ENCODE assay signal across 13 cellular contexts in genomic region chr17:19726615-19727376, GRCh38. TPM values are rescaled to one million over a fixed set of nuclear protein-coding genes. Genes with fewer than 3 reads are reported as not detected.
DNase-seq lines count a peak whose midpoint lies in the region; ATAC-seq and TF ChIP-seq lines count a peak whose summit lies in the region.
"Had no signal": no experiment of that assay in that cellular context is flagged by ENCODE, and none has a peak within 500 bp of the region (broad histone marks: within the 10 kb centered on the region; RNA-seq: fewer than 3 reads in every experiment).

No MANE protein-coding gene starts in this region.

- no peaks in the 10 kb centered on the region for H3K9me3 Mint-ChIP-seq in nephron
- H3K9me3 Mint-ChIP-seq in type B pancreatic cell = no peaks in the 10 kb centered on the region
- H3K9me3 Mint-ChIP-seq in activated naive CD8-positive, alpha-beta T cell treated with anti-CD3 and anti-CD28 coated beads, Interleukin-2, amount 50 U/mL, for 24 hours = no peaks in the 10 kb centered on the region
- H3K9me3 Mint-ChIP-seq: activated CD4-positive, alpha-beta memory T cell treated with anti-CD3 and anti-CD28 coated beads, Interleukin-2, amount 10 ng/mL, durations not matched to agents 7 days and 5 days; HFFc6; neural crest cell had no signal

- peak overlapping the region in 1 of 3 experiments; percentile 6 for H3K4me3 Mint-ChIP-seq in nephron
- no peak overlapping the region for H3K4me3 Mint-ChIP-seq in type B pancreatic cell
- H3K4me3 Mint-ChIP-seq in activated naive CD8-positive, alpha-beta T cell treated with anti-CD3 and anti-CD28 coated beads, Interleukin-2, amount 50 U/mL, for 24 hours = no peak overlapping the region
- H3K4me3 Mint-ChIP-seq: activated CD4-positive, alpha-beta memory T cell treated with anti-CD3 and anti-CD28 coated beads, Interleukin-2, amount 10 ng/mL, durations not matched to agents 7 days and 5 days; HFFc6; neural crest cell had no signal

- DNase-seq in NCI-H510A treated with DMSO at 0.1 percent for 48 hours (lab: John Stamatoyannopoulos, UW) (peak; percentile 42), NCI-H510A (lab: John Stamatoyannopoulos, UW) (no peak), fibroblast of pulmonary artery (ENCODE audit: low read depth) (peak; percentile 70), type B pancreatic cell (ENCODE audit: extremely low spot score, unreplicated experiment) (no peak), NAMALWA (ENCODE audit: low spot score) (no peak)
- DNase-seq in activated naive CD8-positive, alpha-beta T cell treated with anti-CD3 and anti-CD28 coated beads, Interleukin-2, amount 50 U/mL, for 24 hours = no peak
- DNase-seq: activated CD4-positive, alpha-beta memory T cell treated with anti-CD3 and anti-CD28 coated beads, Interleukin-2, amount 10 ng/mL, durations not matched to agents 7 days and 5 days; NCI-H1694 treated with DMSO at 0.1 percent for 48 hours had no signal

- no peak overlapping the region for H3K4me3 ChIP-seq in fibroblast of pulmonary artery (replicated peaks; ENCODE audit: low read depth, low read length)
- H3K4me3 ChIP-seq in urinary bladder (ENCODE audit: low read depth, low read length) = no peak overlapping the region
- H3K4me3 ChIP-seq: SK-N-MC had no signal

- H3K36me3 ChIP-seq in urinary bladder (ENCODE audit: insufficient read depth) = no peaks in the 10 kb centered on the region

- 77% methylated on average over 7 of the region's 7 CpGs for WGBS in urinary bladder

- no peaks in the 10 kb centered on the region for H3K4me1 ChIP-seq in urinary bladder (ENCODE audit: insufficient read depth)

- H3K4me1 Mint-ChIP-seq in nephron = peaks cover 41% of the 10 kb centered on the region
- no peaks in the 10 kb centered on the region for H3K4me1 Mint-ChIP-seq in type B pancreatic cell (ENCODE audit: unreplicated experiment)
- peaks cover 10% of the 10 kb centered on the region for H3K4me1 Mint-ChIP-seq in activated naive CD8-positive, alpha-beta T cell treated with anti-CD3 and anti-CD28 coated beads, Interleukin-2, amount 50 U/mL, for 24 hours
- H3K4me1 Mint-ChIP-seq: neural crest cell had no signal

- no peak for ATAC-seq in activated naive CD8-positive, alpha-beta T cell treated with anti-CD3 and anti-CD28 coated beads, Interleukin-2, amount 50 U/mL, for 24 hours

- H3K27me3 Mint-ChIP-seq in nephron (ENCODE audit: low read depth) (peaks cover 20% of the 10 kb centered on the region), type B pancreatic cell (no peaks in the 10 kb centered on the region)
- H3K27me3 Mint-ChIP-seq in activated naive CD8-positive, alpha-beta T cell treated with anti-CD3 and anti-CD28 coated beads, Interleukin-2, amount 50 U/mL, for 24 hours = no peaks in the 10 kb centered on the region

- H3K36me3 Mint-ChIP-seq in nephron (ENCODE audit: low read depth) (no peaks in the 10 kb centered on the region), type B pancreatic cell (no peaks in the 10 kb centered on the region)
- H3K36me3 Mint-ChIP-seq in activated naive CD8-positive, alpha-beta T cell treated with anti-CD3 and anti-CD28 coated beads, Interleukin-2, amount 50 U/mL, for 24 hours (ENCODE audit: low read depth) = no peaks in the 10 kb centered on the region

- H3K27ac Mint-ChIP-seq in nephron = peak overlapping the region; percentile 43 to 76 (median 57)
- H3K27ac Mint-ChIP-seq in type B pancreatic cell = no peak overlapping the region
- no peak overlapping the region for H3K27ac Mint-ChIP-seq in activated naive CD8-positive, alpha-beta T cell treated with anti-CD3 and anti-CD28 coated beads, Interleukin-2, amount 50 U/mL, for 24 hours
- H3K27ac Mint-ChIP-seq: activated CD4-positive, alpha-beta memory T cell treated with anti-CD3 and anti-CD28 coated beads, Interleukin-2, amount 10 ng/mL, durations not matched to agents 7 days and 5 days had no signal

- TF ChIP-seq CTCF in fibroblast of pulmonary artery (IDR thresholded peaks at IDR 0.05; ENCODE audit: low read length, missing control alignments) (no peak), nephron (IDR thresholded peaks at IDR 0.05; ENCODE audit: unreplicated experiment in 3 of 3) (no peak), type B pancreatic cell (conservative IDR thresholded peaks at IDR 0.05) (no peak)

- H3K27ac ChIP-seq in urinary bladder (ENCODE audit: low read depth) = peak overlapping the region; percentile 84
- H3K27ac ChIP-seq: SK-N-MC had no signal

RNA-seq across cellular contexts. Expression of gene SLC47A2, which starts 10.4 kb away (rescaled TPM):
- total RNA-seq in urinary bladder = 0.21 TPM
- polyA plus RNA-seq in urinary bladder = not detected
- total RNA-seq in type B pancreatic cell (ENCODE audit: low replicate concordance) = not detected in 2 replicates
- total RNA-seq: activated CD4-positive, alpha-beta memory T cell treated with anti-CD3 and anti-CD28 coated beads, Interleukin-2, amount 10 ng/mL, durations not matched to agents 7 days and 5 days; HFFc6; neural crest cell had no signal

RNA-seq across cellular contexts. Expression of gene ALDH3A1, which starts 21.3 kb away (rescaled TPM):
- total RNA-seq in urinary bladder (1.5 TPM), type B pancreatic cell (ENCODE audit: low replicate concordance) (0.24 and 0.77 TPM in 2 replicates)
- polyA plus RNA-seq in urinary bladder = 5.3 TPM
- total RNA-seq: activated CD4-positive, alpha-beta memory T cell treated with anti-CD3 and anti-CD28 coated beads, Interleukin-2, amount 10 ng/mL, durations not matched to agents 7 days and 5 days; neural crest cell had no signal

Comparison
In these comparisons a context has a peak if more than half of its experiments do, and no peak if none do; other contexts are left out.
1. DNase-seq: peak in NCI-H510A treated with DMSO at 0.1 percent for 48 hours (single experiment) and fibroblast of pulmonary artery (single experiment); none in NCI-H510A (single experiment), type B pancreatic cell (single experiment), activated naive CD8-positive, alpha-beta T cell treated with anti-CD3 and anti-CD28 coated beads, Interleukin-2, amount 50 U/mL, for 24 hours (single experiment) and NAMALWA (single experiment).
2. H3K27ac Mint-ChIP-seq: peak in nephron (3 of 3); none in type B pancreatic cell (single experiment) and activated naive CD8-positive, alpha-beta T cell treated with anti-CD3 and anti-CD28 coated beads, Interleukin-2, amount 50 U/mL, for 24 hours (single experiment).